ENCODE assay signal across 11 cellular contexts in genomic region chr5:51378415-51378777, GRCh38. TPM values are rescaled to one million over a fixed set of nuclear protein-coding genes. Genes with fewer than 3 reads are reported as not detected.
DNase-seq lines count a peak whose midpoint lies in the region; ATAC-seq, FAIRE-seq and TF ChIP-seq lines count a peak whose summit lies in the region.
"Had no signal": no experiment of that assay in that cellular context is flagged by ENCODE, and none has a peak within 500 bp of the region (broad histone marks: within the 10 kb centered on the region; RNA-seq: fewer than 3 reads in every experiment).

No MANE protein-coding gene starts in this region.

- H3K9ac ChIP-seq in KMS-11 (peak overlapping the region; percentile 43; the same call in 1 of the 2 replicates), astrocyte (ENCODE audit: low read length) (no peak overlapping the region)

- peaks cover 27% of the 10 kb centered on the region for H3K4me1 Mint-ChIP-seq in astrocyte (ENCODE audit: low read depth, unreplicated experiment)
- H3K4me1 Mint-ChIP-seq in activated T-cell treated with anti-CD3 and anti-CD28 coated beads, Interleukin-2, amount 50 U/mL, for 24 hours (ENCODE audit: low read depth) = peaks cover 12% of the 10 kb centered on the region

- intact Hi-C loops in thyroid gland (cut with DNase I) = no loop called here

- no peak for ATAC-seq in thoracic aorta (ENCODE audit: insufficient number of reproducible peaks, low FRiP score, low read depth)

- no peaks in the 10 kb centered on the region for H4K20me1 ChIP-seq in KMS-11 (ENCODE audit: insufficient read depth)
- no peaks in the 10 kb centered on the region for H4K20me1 ChIP-seq in astrocyte (ENCODE audit: insufficient read depth, low read length)

- DNase-seq in astrocyte (ENCODE audit: low read depth) = no peak
- peak; percentile 80 for DNase-seq in left kidney (ENCODE audit: low read depth, low spot score)
- DNase-seq in thoracic aorta (ENCODE audit: low spot score) = no peak
- no peak for DNase-seq in activated T-cell treated with anti-CD3 and anti-CD28 coated beads, Interleukin-2, amount 50 U/mL, for 24 hours
- no peak for DNase-seq in AG08396 (ENCODE audit: low spot score)
- DNase-seq in thyroid gland = no peak
- DNase-seq: stimulated activated CD4-positive, alpha-beta T cell treated with anti-CD3 and anti-CD28 coated beads, Interleukin-12 subunit alpha, Interleukin-12 subunit beta, amount 100 ng/mL, for 4 hours had no signal

- no peak for FAIRE-seq in astrocyte (lab: Jason Lieb, UNC)
- FAIRE-seq: TTC549 had no signal

- H3K4me3 ChIP-seq in KMS-11 (IDR thresholded peaks at IDR 0.05; ENCODE audit: insufficient read depth, low read depth, low read length) (no peak overlapping the region), astrocyte (ENCODE audit: insufficient read depth, low read depth, low read length) (no peak overlapping the region), thoracic aorta (peak overlapping the region; percentile 0), thyroid gland (replicated peaks in 1 of 3) (peak overlapping the region in 1 of 3 donors; percentile 15)
- H3K4me3 ChIP-seq: lung had no signal

- H3K9me3 ChIP-seq in astrocyte (ENCODE audit: insufficient read depth, low read depth, low read length) (no peaks in the 10 kb centered on the region), thoracic aorta (no peaks in the 10 kb centered on the region), thyroid gland (no peaks in the 10 kb centered on the region)

- peak overlapping the region; percentile 82 for H3K4me3 Mint-ChIP-seq in astrocyte (ENCODE audit: unreplicated experiment)
- no peak overlapping the region for H3K4me3 Mint-ChIP-seq in activated T-cell treated with anti-CD3 and anti-CD28 coated beads, Interleukin-2, amount 50 U/mL, for 24 hours

- no peak for TF ChIP-seq POLR2A in thyroid gland (IDR thresholded peaks at IDR 0.05)

- H3K4me1 ChIP-seq in KMS-11 (ENCODE audit: low read depth, poor library complexity, severe bottlenecking) (peaks cover 34% of the 10 kb centered on the region), astrocyte (ENCODE audit: insufficient read depth, low read length) (peaks cover 1% of the 10 kb centered on the region), thoracic aorta (ENCODE audit: control insufficient read depth in 1 of 2, low read depth in 2 of 2) (peaks cover 0 to 24% of the 10 kb centered on the region in 2 donors), thyroid gland (peaks cover 24 to 28% of the 10 kb centered on the region in 2 donors)

- H3K27me3 ChIP-seq in KMS-11 (ENCODE audit: insufficient read depth, low read depth) (no peaks in the 10 kb centered on the region), astrocyte (ENCODE audit: insufficient read depth, low read length) (peaks cover 67% of the 10 kb centered on the region), thoracic aorta (replicated peaks; ENCODE audit: insufficient read depth) (peaks cover under 1% of the 10 kb centered on the region), thyroid gland (peaks cover 17% of the 10 kb centered on the region)

- H3K27me3 Mint-ChIP-seq in astrocyte (ENCODE audit: low read depth, unreplicated experiment) = peaks cover 83% of the 10 kb centered on the region
- H3K27me3 Mint-ChIP-seq in activated T-cell treated with anti-CD3 and anti-CD28 coated beads, Interleukin-2, amount 50 U/mL, for 24 hours = peaks cover 81% of the 10 kb centered on the region

- TF ChIP-seq CTCF in KMS-11 (conservative IDR thresholded peaks at IDR 0.05; ENCODE audit: low read depth, low read length) (no peak), astrocyte (IDR thresholded peaks at IDR 0.05; ENCODE audit: insufficient read depth, low read depth, low read length) (no peak), thoracic aorta (IDR thresholded peaks at IDR 0.05) (no peak), thyroid gland (IDR thresholded peaks at IDR 0.05) (no peak)

- no peaks in the 10 kb centered on the region for H3K9me3 Mint-ChIP-seq in astrocyte (ENCODE audit: unreplicated experiment)
- peaks cover 11% of the 10 kb centered on the region for H3K9me3 Mint-ChIP-seq in activated T-cell treated with anti-CD3 and anti-CD28 coated beads, Interleukin-2, amount 50 U/mL, for 24 hours

- peak overlapping the region; percentile 78 for H3K4me2 ChIP-seq in KMS-11
- H3K4me2 ChIP-seq in astrocyte (ENCODE audit: low read length) = peak overlapping the region; percentile 60

- peak overlapping the region; percentile 77 for H3K27ac Mint-ChIP-seq in astrocyte (ENCODE audit: unreplicated experiment)
- H3K27ac Mint-ChIP-seq in activated T-cell treated with anti-CD3 and anti-CD28 coated beads, Interleukin-2, amount 50 U/mL, for 24 hours = no peak overlapping the region

- H2AFZ ChIP-seq in KMS-11 (ENCODE audit: low read depth) = peak overlapping the region; percentile 70
- no peak overlapping the region for H2AFZ ChIP-seq in astrocyte (ENCODE audit: low read depth, low read length)

- H3K79me2 ChIP-seq in KMS-11 (ENCODE audit: insufficient read depth, low read depth) (no peaks in the 10 kb centered on the region), astrocyte (ENCODE audit: insufficient read depth, low read length) (no peaks in the 10 kb centered on the region)

- H3K36me3 ChIP-seq in KMS-11 (ENCODE audit: insufficient read depth) (no peaks in the 10 kb centered on the region), astrocyte (ENCODE audit: insufficient read depth, low read length) (no peaks in the 10 kb centered on the region), thoracic aorta (no peaks in the 10 kb centered on the region), thyroid gland (no peaks in the 10 kb centered on the region)

- H3K27ac ChIP-seq in KMS-11 (peak overlapping the region; percentile 55), astrocyte (ENCODE audit: low read depth, low read length) (no peak overlapping the region), thoracic aorta (no peak overlapping the region), thyroid gland (no peak overlapping the region)

- WGBS in thyroid gland, 2 donors = 4 to 8% methylated on average over 12 of the region's 12 CpGs

- H3K36me3 Mint-ChIP-seq in astrocyte (ENCODE audit: low read depth, unreplicated experiment) = no peaks in the 10 kb centered on the region
- H3K36me3 Mint-ChIP-seq in activated T-cell treated with anti-CD3 and anti-CD28 coated beads, Interleukin-2, amount 50 U/mL, for 24 hours (ENCODE audit: low read depth) = no peaks in the 10 kb centered on the region

RNA-seq across cellular contexts. Expression of gene ISL1, which starts 4.9 kb away (rescaled TPM):
- 1.8 and 5.4 TPM in 2 replicates for total RNA-seq in astrocyte
- total RNA-seq in thoracic aorta = not detected
- under 1 TPM in 1 of 4 donors, not detected in 3; 0.63 TPM for total RNA-seq in thyroid gland
- total RNA-seq: OCI-LY7 had no signal
